In genomic region chr14:104282332-104283196, GRCh38 we compare ENCODE assay signal across 1 cellular context.
TF ChIP-seq lines count a peak whose summit lies in the region.

No MANE protein-coding gene starts in this region.

TF ChIP-seq in WTC11, 78 proteins besides CTCF, POLR2A, EP300 and RAD21 (continued from another document):
- TF ChIP-seq ATF3 (CRISPR knock-in tag; conservative IDR thresholded peaks at IDR 0.05), result no peak
